9 cellular contexts compared by ENCODE assay signal in genomic region chr17:42438600-42439567, GRCh38. TPM values are rescaled to one million over a fixed set of nuclear protein-coding genes. Genes with fewer than 3 reads are reported as not detected.
DNase-seq lines count a peak whose midpoint lies in the region; ATAC-seq and TF ChIP-seq lines count a peak whose summit lies in the region.
"Had no signal": no experiment of that assay in that cellular context is flagged by ENCODE, and none has a peak within 500 bp of the region (broad histone marks: within the 10 kb centered on the region; RNA-seq: fewer than 3 reads in every experiment).

No MANE protein-coding gene starts in this region.

- CTCF ChIA-PET in Caco-2 (lab: Charles Lee), result interaction anchor here (0.6 to 0.9 kb wide), 5 partner anchors 11 to 81 kb away, joined by 3 to 4 read pairs (median 3); no protein-coding TSS in a partner anchor

- TF ChIP-seq CTCF in Caco-2 (IDR thresholded peaks at IDR 0.05; ENCODE audit: insufficient read depth in 1 of 2, low read depth in 1 of 2, low read length in 1 of 2, severe bottlenecking in 1 of 2, unreplicated experiment in 1 of 2), result peak; percentile 29 to 36
- TF ChIP-seq CTCF in MM.1S (IDR thresholded peaks at IDR 0.05; ENCODE audit: low read length), result peak; percentile 25
- TF ChIP-seq CTCF in gastroesophageal sphincter (IDR thresholded peaks at IDR 0.05), result peak in 1 of 4 experiments; percentile 39

- H2AFZ ChIP-seq in MM.1S (ENCODE audit: low read length), result no peak overlapping the region

- H4K5ac ChIP-seq in mesendoderm (ENCODE audit: low read length), result no peak overlapping the region

- H2BK5ac ChIP-seq in mesendoderm (ENCODE audit: low read length), result no peak overlapping the region

- no peaks in the 10 kb centered on the region for H3K9me3 Mint-ChIP-seq in Caco-2 (ENCODE audit: unreplicated experiment)
- no peaks in the 10 kb centered on the region for H3K9me3 Mint-ChIP-seq in activated naive CD8-positive, alpha-beta T cell treated with anti-CD3 and anti-CD28 coated beads for 36 hours
- H3K9me3 Mint-ChIP-seq: stimulated activated effector memory CD8-positive, alpha-beta T cell treated with anti-CD3 and anti-CD28 coated beads, Interleukin-12 subunit alpha, Interleukin-12 subunit beta, amount 100 ng/mL, for 72 hours had no signal

- no TSS peak for BruUV-seq in Caco-2 (replicated peaks; lab: Mats Ljungman, UMichigan)

- ATAC-seq in HG02763 (IDR thresholded peaks at IDR 0.05; ENCODE audit: unreplicated experiment), result no peak
- no peak for ATAC-seq in HG03460 (IDR thresholded peaks at IDR 0.05; ENCODE audit: unreplicated experiment)
- ATAC-seq in gastroesophageal sphincter, result no peak
- ATAC-seq: stimulated activated effector memory CD8-positive, alpha-beta T cell treated with anti-CD3 and anti-CD28 coated beads, Interleukin-12 subunit alpha, Interleukin-12 subunit beta, amount 100 ng/mL, for 72 hours had no signal

- H3K56ac ChIP-seq in mesendoderm (ENCODE audit: low read length), result no peak overlapping the region

- DNase-seq in Caco-2 (peak; percentile 49 to 64), MM.1S (peak; percentile 32), mesendoderm (peak; percentile 31), HK-2 (ENCODE audit: unreplicated experiment) (no peak)
- peak; percentile 36 for DNase-seq in activated naive CD8-positive, alpha-beta T cell treated with anti-CD3 and anti-CD28 coated beads for 36 hours

- no peak overlapping the region for H2BK15ac ChIP-seq in mesendoderm (replicated peaks; ENCODE audit: low read depth)

- no CpG with 5 or more reads among the region's 9 CpGs for WGBS in mesendoderm (ENCODE audit: extremely low coverage, insufficient coverage, low lambda C conversion rate)
- 91 to 93% methylated on average over 3 to 6 of the region's 9 CpGs for WGBS in gastroesophageal sphincter (ENCODE audit: low coverage in 1 of 2), 2 donors

- no peak overlapping the region for H4K8ac ChIP-seq in mesendoderm (ENCODE audit: low read depth, low read length)

- TF ChIP-seq POLR2A in gastroesophageal sphincter (IDR thresholded peaks at IDR 0.05), result no peak

- H3K9me3 ChIP-seq in Caco-2 (no peaks in the 10 kb centered on the region), MM.1S (replicated peaks; ENCODE audit: insufficient read depth, low read length) (no peaks in the 10 kb centered on the region), gastroesophageal sphincter (no peaks in the 10 kb centered on the region)

- no peaks in the 10 kb centered on the region for H3K79me1 ChIP-seq in mesendoderm (ENCODE audit: low read length)

- H3K4ac ChIP-seq in mesendoderm (ENCODE audit: low read depth, low read length), result no peak overlapping the region

- H3K4me2 ChIP-seq in MM.1S (ENCODE audit: low read depth, low read length), result no peak overlapping the region
- no peak overlapping the region for H3K4me2 ChIP-seq in mesendoderm (ENCODE audit: low read length)

- peaks cover 5% of the 10 kb centered on the region; the same call in 1 of the 2 replicates for H3K4me1 ChIP-seq in Caco-2
- peaks cover 9% of the 10 kb centered on the region for H3K4me1 ChIP-seq in MM.1S (ENCODE audit: low read length)
- no peaks in the 10 kb centered on the region for H3K4me1 ChIP-seq in mesendoderm (ENCODE audit: control insufficient read depth, low read depth, low read length)
- H3K4me1 ChIP-seq in gastroesophageal sphincter, result peaks cover 0 to 15% (median 0%) of the 10 kb centered on the region in 3 donors

- H3F3A ChIP-seq in MM.1S (ENCODE audit: insufficient read depth, low read length), result no peaks in the 10 kb centered on the region

- H3K27me3 ChIP-seq in Caco-2 (replicated peaks; ENCODE audit: control insufficient read depth, insufficient read depth, low read length), result no peaks in the 10 kb centered on the region
- H3K27me3 ChIP-seq in MM.1S (replicated peaks; ENCODE audit: insufficient read depth, low read length), result no peaks in the 10 kb centered on the region
- no peaks in the 10 kb centered on the region for H3K27me3 ChIP-seq in mesendoderm (ENCODE audit: insufficient read depth, low read length, poor library complexity)
- no peaks in the 10 kb centered on the region for H3K27me3 ChIP-seq in gastroesophageal sphincter

- intact Hi-C loops in Caco-2 (cut with micrococcal nuclease; ENCODE audit: unreplicated experiment), result no loop called here

- H3K36me3 ChIP-seq in Caco-2 (ENCODE audit: control insufficient read depth, insufficient read depth, low read length), result no peaks in the 10 kb centered on the region
- no peaks in the 10 kb centered on the region for H3K36me3 ChIP-seq in MM.1S (replicated peaks; ENCODE audit: insufficient read depth, low read length)
- H3K36me3 ChIP-seq in mesendoderm (ENCODE audit: control insufficient read depth, insufficient read depth, low read length), result no peaks in the 10 kb centered on the region
- H3K36me3 ChIP-seq in gastroesophageal sphincter, result no peaks in the 10 kb centered on the region

- H3K9me2 ChIP-seq in MM.1S (replicated peaks; ENCODE audit: insufficient read depth, low read length), result no peaks in the 10 kb centered on the region

- POLR2A ChIA-PET in Caco-2 (lab: Charles Lee), result no interaction called here

- no peaks in the 10 kb centered on the region for H3K36me3 Mint-ChIP-seq in Caco-2 (ENCODE audit: insufficient read depth, unreplicated experiment)
- no peaks in the 10 kb centered on the region for H3K36me3 Mint-ChIP-seq in activated naive CD8-positive, alpha-beta T cell treated with anti-CD3 and anti-CD28 coated beads for 36 hours
- H3K36me3 Mint-ChIP-seq: stimulated activated effector memory CD8-positive, alpha-beta T cell treated with anti-CD3 and anti-CD28 coated beads, Interleukin-12 subunit alpha, Interleukin-12 subunit beta, amount 100 ng/mL, for 72 hours had no signal

- H3K23ac ChIP-seq in mesendoderm (ENCODE audit: low read length), result no peak overlapping the region

- peaks cover 12% of the 10 kb centered on the region for H3K4me1 Mint-ChIP-seq in Caco-2 (ENCODE audit: low read depth, unreplicated experiment)
- H3K4me1 Mint-ChIP-seq in activated naive CD8-positive, alpha-beta T cell treated with anti-CD3 and anti-CD28 coated beads for 36 hours, result peaks cover 7% of the 10 kb centered on the region

- no peak overlapping the region for H3K27ac Mint-ChIP-seq in Caco-2 (ENCODE audit: unreplicated experiment)
- H3K27ac Mint-ChIP-seq in activated naive CD8-positive, alpha-beta T cell treated with anti-CD3 and anti-CD28 coated beads for 36 hours, result no peak overlapping the region
- H3K27ac Mint-ChIP-seq: stimulated activated effector memory CD8-positive, alpha-beta T cell treated with anti-CD3 and anti-CD28 coated beads, Interleukin-12 subunit alpha, Interleukin-12 subunit beta, amount 100 ng/mL, for 72 hours had no signal

- H4K20me1 ChIP-seq in MM.1S (ENCODE audit: insufficient read depth, low read length), result no peaks in the 10 kb centered on the region

- no peak overlapping the region for H2BK120ac ChIP-seq in mesendoderm (ENCODE audit: low read depth, low read length)

- no peak for TF ChIP-seq EP300 in gastroesophageal sphincter (IDR thresholded peaks at IDR 0.05)

- H3K4me3 Mint-ChIP-seq in Caco-2 (ENCODE audit: unreplicated experiment), result no peak overlapping the region
- no peak overlapping the region for H3K4me3 Mint-ChIP-seq in activated naive CD8-positive, alpha-beta T cell treated with anti-CD3 and anti-CD28 coated beads for 36 hours
- H3K4me3 Mint-ChIP-seq: stimulated activated effector memory CD8-positive, alpha-beta T cell treated with anti-CD3 and anti-CD28 coated beads, Interleukin-12 subunit alpha, Interleukin-12 subunit beta, amount 100 ng/mL, for 72 hours had no signal

- H3K4me3 ChIP-seq in Caco-2 (ENCODE audit: low read depth, low read length), result no peak overlapping the region
- no peak overlapping the region for H3K4me3 ChIP-seq in MM.1S (ENCODE audit: low read length)
- no peak overlapping the region for H3K4me3 ChIP-seq in mesendoderm (ENCODE audit: low read length)
- no peak overlapping the region for H3K4me3 ChIP-seq in gastroesophageal sphincter

- no peak overlapping the region for H3K9ac ChIP-seq in MM.1S (ENCODE audit: low read length)
- H3K9ac ChIP-seq in mesendoderm (ENCODE audit: low read length), result no peak overlapping the region

- H2AK5ac ChIP-seq in mesendoderm (ENCODE audit: low read length), result no peak overlapping the region

- no peak overlapping the region for H3K27ac ChIP-seq in MM.1S (ENCODE audit: low read length)
- H3K27ac ChIP-seq in mesendoderm (ENCODE audit: low read depth, low read length), result no peak overlapping the region
- no peak overlapping the region for H3K27ac ChIP-seq in gastroesophageal sphincter

- H3K79me2 ChIP-seq in MM.1S (ENCODE audit: low read length) (no peaks in the 10 kb centered on the region), mesendoderm (ENCODE audit: control insufficient read depth, insufficient read depth, low read length) (no peaks in the 10 kb centered on the region)

- H3K27me3 Mint-ChIP-seq in Caco-2 (ENCODE audit: insufficient read depth, unreplicated experiment), result no peaks in the 10 kb centered on the region
- H3K27me3 Mint-ChIP-seq in activated naive CD8-positive, alpha-beta T cell treated with anti-CD3 and anti-CD28 coated beads for 36 hours, result no peaks in the 10 kb centered on the region

- no peak overlapping the region for H3K18ac ChIP-seq in mesendoderm (ENCODE audit: low read length)

RNA-seq across cellular contexts. Expression of gene CAVIN1, which starts 15.8 kb away (rescaled TPM):
- 143 and 173 TPM in 2 replicates for total RNA-seq in Caco-2 (2022)
- total RNA-seq in activated naive CD8-positive, alpha-beta T cell treated with anti-CD3 and anti-CD28 coated beads for 36 hours, result 1 to 10 TPM; 1.7 to 1.9 TPM
- 18.0 TPM for polyA plus RNA-seq in mesendoderm (2013, experiment 1 of 2)
- 19.6 TPM for polyA plus RNA-seq in mesendoderm (2013, experiment 2 of 2)
- total RNA-seq in gastroesophageal sphincter, result 1,000 to 10,000 TPM in 2 of 4 donors, 100 to 1,000 TPM in 2; 615 to 1,266 (median 897) TPM

RNA-seq across cellular contexts. Expression of gene ATP6V0A1, which starts 19.8 kb away (rescaled TPM):
- total RNA-seq in Caco-2 (2022) (82.8 and 103 TPM in 2 replicates), gastroesophageal sphincter (10 to 100 TPM; 47.5 to 84.5 (median 65.4) TPM)
- 1 to 10 TPM; 3.4 to 5.6 TPM for total RNA-seq in activated naive CD8-positive, alpha-beta T cell treated with anti-CD3 and anti-CD28 coated beads for 36 hours
- polyA plus RNA-seq in mesendoderm (2013, experiment 1 of 2), result 16.1 TPM
- 16.7 TPM for polyA plus RNA-seq in mesendoderm (2013, experiment 2 of 2)

RNA-seq across cellular contexts. Expression of gene STAT3, which starts 50.6 kb away (rescaled TPM):
- 72.1 and 73.7 TPM in 2 replicates for total RNA-seq in Caco-2 (2022)
- total RNA-seq in activated naive CD8-positive, alpha-beta T cell treated with anti-CD3 and anti-CD28 coated beads for 36 hours, result 100 to 1,000 TPM; 221 to 223 TPM
- polyA plus RNA-seq in mesendoderm (2013, experiment 1 of 2), result 42.3 TPM
- polyA plus RNA-seq in mesendoderm (2013, experiment 2 of 2), result 41.8 TPM
- total RNA-seq in gastroesophageal sphincter, result 100 to 1,000 TPM; 146 to 253 (median 205) TPM

Comparison
In these comparisons a context has a peak if more than half of its experiments do, and no peak if none do; other contexts are left out.
1. RNA of gene CAVIN1, which starts 15.8 kb away (total RNA-seq): 615 to 1,266 TPM in gastroesophageal sphincter and 143 to 173 TPM in Caco-2; 1.7 to 1.9 TPM in activated naive CD8-positive, alpha-beta T cell treated with anti-CD3 and anti-CD28 coated beads for 36 hours; every median in the first group is over 10 times any median in the second.
2. RNA of gene ATP6V0A1, which starts 19.8 kb away (total RNA-seq): 82.8 to 103 TPM in Caco-2 and 47.5 to 84.5 TPM in gastroesophageal sphincter; 3.4 to 5.6 TPM in activated naive CD8-positive, alpha-beta T cell treated with anti-CD3 and anti-CD28 coated beads for 36 hours; every median in the first group is over 4 times any median in the second.